In genomic region chr5:151078490-151079262, GRCh38 we compare ENCODE assay signal across 9 cellular contexts. TPM values are rescaled to one million over a fixed set of nuclear protein-coding genes. Genes with fewer than 3 reads are reported as not detected.
DNase-seq lines count a peak whose midpoint lies in the region; ATAC-seq and TF ChIP-seq lines count a peak whose summit lies in the region.
"Had no signal": no experiment of that assay in that cellular context is flagged by ENCODE, and none has a peak within 500 bp of the region (broad histone marks: within the 10 kb centered on the region; RNA-seq: fewer than 3 reads in every experiment).

No MANE protein-coding gene starts in this region.

- TF ChIP-seq CTCF in VCaP (conservative IDR thresholded peaks at IDR 0.05) (no peak), colonic mucosa (IDR thresholded peaks at IDR 0.05) (no peak)

- DNase-seq in colonic mucosa (no peak), pons (ENCODE audit: low spot score) (no peak), retina (no peak), NCI-H2081 treated with DMSO at 0.1 percent for 48 hours (lab: John Stamatoyannopoulos, UW) (no peak)
- DNase-seq in stimulated activated CD4-positive, alpha-beta T cell treated with anti-CD3 and anti-CD28 coated beads, Interleukin-1b, Interleukin-23, amount 100 ng/mL, for 1 hour (ENCODE audit: low read depth in 2 of 2), result peak; percentile 26 to 45

- no peaks in the 10 kb centered on the region for H3K9me3 ChIP-seq in colonic mucosa
- H3K9me3 ChIP-seq: mucosa of descending colon had no signal

- H3K27me3 ChIP-seq in colonic mucosa, result no peaks in the 10 kb centered on the region

- intact Hi-C loops in colonic mucosa (cut with DNase I), result no loop called here

- no peaks in the 10 kb centered on the region for H3K36me3 ChIP-seq in colonic mucosa

- H3K27ac ChIP-seq in VCaP, result peak overlapping the region; percentile 96; the same call in 1 of the 2 replicates
- peak overlapping the region; percentile 19 for H3K27ac ChIP-seq in colonic mucosa

- ATAC-seq in GM18511 (IDR thresholded peaks at IDR 0.05; ENCODE audit: unreplicated experiment) (peak; percentile 56), HG02870 (IDR thresholded peaks at IDR 0.05; ENCODE audit: unreplicated experiment) (peak; percentile 53)
- ATAC-seq: mucosa of descending colon had no signal

- H3K9ac ChIP-seq in colonic mucosa (ENCODE audit: low read depth in 2 of 2, low read length in 2 of 2), result peak overlapping the region; percentile 59 to 60

- H3K4me3 ChIP-seq in colonic mucosa, result no peak overlapping the region
- H3K4me3 ChIP-seq: mucosa of descending colon had no signal

- peaks cover 18% of the 10 kb centered on the region for H3K4me1 ChIP-seq in colonic mucosa

RNA-seq across cellular contexts. Expression of gene TNIP1, which starts 2.2 kb away (rescaled TPM):
- total RNA-seq in colonic mucosa, result 100 to 1,000 TPM; 153 to 220 TPM

RNA-seq across cellular contexts. Expression of gene GPX3, which starts 58.3 kb away (rescaled TPM):
- 10 to 100 TPM; 30.2 to 60.5 TPM for total RNA-seq in colonic mucosa

Comparison
In these comparisons a context has a peak if more than half of its experiments do, and no peak if none do; other contexts are left out.
1. DNase-seq: peak in stimulated activated CD4-positive, alpha-beta T cell treated with anti-CD3 and anti-CD28 coated beads, Interleukin-1b, Interleukin-23, amount 100 ng/mL, for 1 hour (2 of 2); none in colonic mucosa (single experiment), pons (single experiment), retina (single experiment) and NCI-H2081 treated with DMSO at 0.1 percent for 48 hours (single experiment).